ENCODE assay signal across 13 cellular contexts in the genomic region with DNA sequence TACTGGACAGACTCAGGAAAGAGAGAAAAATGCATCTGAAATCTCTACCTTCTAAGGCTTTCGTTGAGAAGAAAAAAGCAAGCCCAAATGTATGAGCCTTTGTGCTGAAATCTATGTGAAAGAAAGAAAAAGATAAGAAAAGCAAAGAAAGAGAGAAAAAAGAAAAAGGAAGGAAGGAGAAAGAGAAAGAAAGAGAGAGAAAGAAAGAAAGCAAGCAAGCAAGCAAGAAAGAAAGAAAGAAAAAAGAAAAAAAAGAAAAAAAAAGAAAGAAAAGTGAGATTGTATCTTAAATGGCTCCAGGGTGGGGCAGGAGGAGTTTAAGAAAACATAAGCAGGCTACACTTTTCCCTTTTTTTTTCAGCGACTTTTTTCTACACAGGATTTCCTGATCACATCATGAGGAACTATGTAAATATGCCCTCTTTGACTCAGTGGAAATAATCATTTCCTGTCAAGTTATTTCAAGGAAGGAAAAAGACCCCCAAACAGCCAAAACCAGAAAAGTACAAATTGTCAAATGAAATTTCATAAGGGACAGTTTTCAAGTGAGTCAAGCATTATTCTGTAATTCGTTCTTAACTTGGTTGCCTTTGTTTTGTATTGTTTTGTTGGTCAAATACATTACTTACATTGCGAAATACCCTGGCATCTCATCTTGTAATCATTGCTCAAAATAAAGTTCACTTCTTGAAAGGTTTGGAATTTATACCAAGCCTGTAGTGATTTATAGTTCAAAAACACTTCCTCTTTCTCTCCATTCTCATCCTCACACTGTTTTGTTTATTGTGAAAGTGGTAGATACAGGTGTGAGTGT.
DNase-seq lines count a peak whose midpoint lies in the region; ATAC-seq, FAIRE-seq and TF ChIP-seq lines count a peak whose summit lies in the region.
"Had no signal": no experiment of that assay in that cellular context is flagged by ENCODE, and none has a peak within 500 bp of the region (broad histone marks: within the 10 kb centered on the region; RNA-seq: fewer than 3 reads in every experiment).

No MANE protein-coding gene starts in this region.

- WGBS in pancreas, 2 donors: 30 to 51% methylated on average over 4 of the region's 4 CpGs

- no peaks in the 10 kb centered on the region for H3K9me3 ChIP-seq in pancreas

- no peak for FAIRE-seq in pancreas (lab: Jason Lieb, UNC)

- peaks cover 0 to 3% (median 0%) of the 10 kb centered on the region in 3 donors for H3K4me1 ChIP-seq in pancreas

- DNase-seq in GM03348 (ENCODE audit: low spot score) (peak; percentile 27), NOMO-1 treated with DMSO at 0.1 percent for 48 hours (lab: John Stamatoyannopoulos, UW; ENCODE audit: unreplicated experiment) (peak; percentile 78), pancreas (no peak), NCI-H1417 treated with DMSO at 0.1 percent for 48 hours (lab: John Stamatoyannopoulos, UW) (no peak), NCI-H1105 treated with DMSO at 0.1 percent for 48 hours (lab: John Stamatoyannopoulos, UW) (no peak), NCI-H1436 (lab: John Stamatoyannopoulos, UW) (no peak)
- DNase-seq in activated CD8-positive, alpha-beta memory T cell treated with anti-CD3 and anti-CD28 coated beads, Interleukin-2, amount 10 ng/mL, durations not matched to agents 7 days and 5 days: no peak
- DNase-seq: effector memory CD4-positive, alpha-beta T cell had no signal

- H3K9me3 Mint-ChIP-seq in activated CD8-positive, alpha-beta memory T cell treated with anti-CD3 and anti-CD28 coated beads, Interleukin-2, amount 10 ng/mL, durations not matched to agents 7 days and 5 days (ENCODE audit: low read depth): no peaks in the 10 kb centered on the region
- H3K9me3 Mint-ChIP-seq: T-helper 1 cell treated with Interleukin-12 subunit alpha and Interleukin-12 subunit beta and Interleukin-4 antibody, amounts not matched to agents 30 μg/mL and 1 μg/mL, for 36 hours had no signal

- no peaks in the 10 kb centered on the region for H3K36me3 ChIP-seq in pancreas

- H3K27ac Mint-ChIP-seq in activated CD8-positive, alpha-beta memory T cell treated with anti-CD3 and anti-CD28 coated beads, Interleukin-2, amount 10 ng/mL, durations not matched to agents 7 days and 5 days: no peak overlapping the region
- H3K27ac Mint-ChIP-seq: stimulated activated memory B cell treated with anti-CD40 and anti-IgM and Interleukin-4, amounts not matched to agents 10 μg/mL and 1 μg/mL and 100 μg/mL, for 72 hours; T-helper 1 cell treated with Interleukin-12 subunit alpha and Interleukin-12 subunit beta and Interleukin-4 antibody, amounts not matched to agents 30 μg/mL and 1 μg/mL, for 36 hours had no signal

- H3K4me3 Mint-ChIP-seq in activated CD8-positive, alpha-beta memory T cell treated with anti-CD3 and anti-CD28 coated beads, Interleukin-2, amount 10 ng/mL, durations not matched to agents 7 days and 5 days: no peak overlapping the region
- H3K4me3 Mint-ChIP-seq: stimulated activated memory B cell treated with anti-CD40 and anti-IgM and Interleukin-4, amounts not matched to agents 10 μg/mL and 1 μg/mL and 100 μg/mL, for 72 hours; T-helper 1 cell treated with Interleukin-12 subunit alpha and Interleukin-12 subunit beta and Interleukin-4 antibody, amounts not matched to agents 30 μg/mL and 1 μg/mL, for 36 hours had no signal

- intact Hi-C loops in pancreas (cut with DNase I): no loop called here

- peak; percentile 48 for ATAC-seq in esophagus mucosa
- ATAC-seq in pancreas: peak in 3 of 4 donors; percentile 41 to 78 (median 43)
- no peak for ATAC-seq in activated CD8-positive, alpha-beta memory T cell treated with anti-CD3 and anti-CD28 coated beads, Interleukin-2, amount 10 ng/mL, durations not matched to agents 7 days and 5 days
- ATAC-seq: left lobe of liver; stimulated activated memory B cell treated with anti-CD40 and anti-IgM and Interleukin-4, amounts not matched to agents 10 μg/mL and 1 μg/mL and 100 μg/mL, for 72 hours had no signal

- H3K27me3 ChIP-seq in pancreas: no peaks in the 10 kb centered on the region

- H3K36me3 Mint-ChIP-seq in activated CD8-positive, alpha-beta memory T cell treated with anti-CD3 and anti-CD28 coated beads, Interleukin-2, amount 10 ng/mL, durations not matched to agents 7 days and 5 days: no peaks in the 10 kb centered on the region
- H3K36me3 Mint-ChIP-seq: stimulated activated memory B cell treated with anti-CD40 and anti-IgM and Interleukin-4, amounts not matched to agents 10 μg/mL and 1 μg/mL and 100 μg/mL, for 72 hours had no signal

- no peak overlapping the region for H3K27ac ChIP-seq in pancreas
- H3K27ac ChIP-seq: KMS-11 had no signal

- CTCF ChIA-PET in activated CD8-positive, alpha-beta memory T cell treated with anti-CD3 and anti-CD28 coated beads, Interleukin-2, amount 10 ng/mL, durations not matched to agents 7 days and 5 days (lab: Charles Lee): no interaction called here

- H3K4me1 Mint-ChIP-seq in activated CD8-positive, alpha-beta memory T cell treated with anti-CD3 and anti-CD28 coated beads, Interleukin-2, amount 10 ng/mL, durations not matched to agents 7 days and 5 days: peaks cover 2% of the 10 kb centered on the region
- H3K4me1 Mint-ChIP-seq: stimulated activated memory B cell treated with anti-CD40 and anti-IgM and Interleukin-4, amounts not matched to agents 10 μg/mL and 1 μg/mL and 100 μg/mL, for 72 hours had no signal

- TF ChIP-seq CTCF in pancreas (IDR thresholded peaks at IDR 0.05): no peak

- no peak overlapping the region for H3K4me3 ChIP-seq in pancreas

- H3K27me3 Mint-ChIP-seq in activated CD8-positive, alpha-beta memory T cell treated with anti-CD3 and anti-CD28 coated beads, Interleukin-2, amount 10 ng/mL, durations not matched to agents 7 days and 5 days: peaks cover 3% of the 10 kb centered on the region
- H3K27me3 Mint-ChIP-seq: stimulated activated memory B cell treated with anti-CD40 and anti-IgM and Interleukin-4, amounts not matched to agents 10 μg/mL and 1 μg/mL and 100 μg/mL, for 72 hours had no signal

Comparison
In these comparisons a context has a peak if more than half of its experiments do, and no peak if none do; other contexts are left out.
1. DNase-seq: peak in GM03348 (single experiment) and NOMO-1 treated with DMSO at 0.1 percent for 48 hours (single experiment); none in pancreas (0 of 6), activated CD8-positive, alpha-beta memory T cell treated with anti-CD3 and anti-CD28 coated beads, Interleukin-2, amount 10 ng/mL, durations not matched to agents 7 days and 5 days (single experiment), NCI-H1417 treated with DMSO at 0.1 percent for 48 hours (single experiment), NCI-H1105 treated with DMSO at 0.1 percent for 48 hours (single experiment) and NCI-H1436 (single experiment).